17 cellular contexts compared by ENCODE assay signal in the genomic region with DNA sequence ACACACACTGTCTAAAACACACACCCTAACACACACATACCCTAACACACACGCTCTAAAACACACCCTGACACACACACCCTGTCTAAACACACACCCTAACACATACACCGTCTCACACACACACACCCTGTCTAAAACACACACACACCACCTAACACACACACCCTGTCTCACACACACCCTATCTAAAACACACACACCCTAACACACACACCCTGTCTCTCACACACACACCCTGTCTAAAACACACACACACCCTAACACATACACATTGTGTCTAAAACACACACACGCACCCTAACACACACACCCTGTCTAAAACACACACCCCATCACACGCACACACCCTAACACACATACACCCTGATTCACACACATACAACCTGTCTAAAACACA.
"Had no signal": no experiment of that assay in that cellular context is flagged by ENCODE, and none has a peak within 500 bp of the region (broad histone marks: within the 10 kb centered on the region; RNA-seq: fewer than 3 reads in every experiment).

No MANE protein-coding gene starts in this region.

- H3K27me3 ChIP-seq: esophagus muscularis mucosa, gastrocnemius medialis, heart right ventricle, suprapubic skin, tibial artery had no signal

- H2AFZ ChIP-seq: parathyroid adenoma had no signal

- H3K36me3 ChIP-seq: prostate gland had no signal

- H3K27ac ChIP-seq: epithelial cell of prostate, gastrocnemius medialis, heart right ventricle, parathyroid adenoma, suprapubic skin, tibial artery had no signal

- H3K9ac ChIP-seq: parathyroid adenoma had no signal

- H3K4me3 ChIP-seq: esophagus muscularis mucosa, gastrocnemius medialis, heart right ventricle, prostate gland, suprapubic skin, tibial artery had no signal

- FAIRE-seq: colon, islet of Langerhans, small intestine had no signal

- H3K9me3 ChIP-seq: esophagus muscularis mucosa, gastrocnemius medialis, prostate gland, suprapubic skin, tibial artery had no signal

- DNase-seq: effector memory CD8-positive, alpha-beta T cell; gastrocnemius medialis; heart right ventricle; hypothalamus; naive thymus-derived CD4-positive, alpha-beta T cell; nephron progenitor cell; small intestine; stimulated activated CD4-positive, alpha-beta T cell treated with anti-CD3 and anti-CD28 coated beads, Interleukin-2, amount 100 ng/mL, for 48 hours; stimulated activated naive CD4-positive, alpha-beta T cell treated with Interleukin-2 at 50 U/mL for 16 hours; tibial artery had no signal
